ENCODE assay signal across 16 cellular contexts in the genomic region with DNA sequence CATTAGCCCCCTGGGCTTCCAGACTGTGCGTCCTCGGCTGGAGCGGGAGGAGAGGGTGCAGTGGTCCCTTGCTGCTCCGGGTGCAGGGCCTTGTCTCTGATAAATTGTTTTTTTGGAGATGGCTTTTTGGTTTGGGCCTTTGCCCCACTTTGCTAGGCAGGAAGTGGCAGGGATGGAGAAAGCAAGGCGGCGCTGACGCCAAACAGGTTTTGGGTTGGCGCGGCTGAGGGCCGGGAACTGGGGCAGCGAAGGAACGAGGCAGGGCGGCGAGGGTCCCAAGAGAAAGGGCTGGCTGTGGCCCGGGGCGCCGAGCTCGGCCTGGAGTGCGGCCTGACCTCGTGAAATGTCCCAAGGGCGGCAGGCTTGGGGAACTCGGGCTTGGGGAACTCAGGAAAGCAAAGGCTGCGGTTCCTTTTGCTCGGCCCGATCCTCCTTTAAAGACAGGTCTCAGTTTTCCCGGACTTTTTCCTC. TPM values are rescaled to one million over a fixed set of nuclear protein-coding genes. Genes with fewer than 3 reads are reported as not detected.
DNase-seq lines count a peak whose midpoint lies in the region; ATAC-seq, FAIRE-seq and TF ChIP-seq lines count a peak whose summit lies in the region.
"Had no signal": no experiment of that assay in that cellular context is flagged by ENCODE, and none has a peak within 500 bp of the region (broad histone marks: within the 10 kb centered on the region; RNA-seq: fewer than 3 reads in every experiment).

No MANE protein-coding gene starts in this region.

- WGBS in HUES64 = 1% methylated on average over 26 of the region's 26 CpGs

- H3K4me2 ChIP-seq in neural cell (ENCODE audit: low read length) = no peak overlapping the region

- H3K4me1 ChIP-seq in ES-I3 (ENCODE audit: insufficient read depth, low read length) = peaks cover under 1% of the 10 kb centered on the region
- H3K4me1 ChIP-seq in HUES64 (ENCODE audit: insufficient read depth, low read length) = peaks cover 18% of the 10 kb centered on the region; the same call in 1 of the 2 replicates

- no peak for TF ChIP-seq CTCF in dorsolateral prefrontal cortex (IDR thresholded peaks at IDR 0.05 in 54 of 56, conservative IDR thresholded peaks at IDR 0.05 in 2 of 56; ENCODE audit: low read depth in 1 of 56, partially characterized antibody in 56 of 56)
- TF ChIP-seq CTCF in neural cell (IDR thresholded peaks at IDR 0.05; ENCODE audit: poor library complexity, severe bottlenecking) = no peak

- H3K27ac ChIP-seq in HUES64 (ENCODE audit: low read depth, low read length) (no peak overlapping the region), dorsolateral prefrontal cortex (peak overlapping the region in 56 of 59 donors; percentile 29 to 91 (median 72)), neural cell (ENCODE audit: low read length) (no peak overlapping the region)
- H3K27ac ChIP-seq: sigmoid colon had no signal

- peaks cover 92% of the 10 kb centered on the region for H3K79me2 ChIP-seq in neural cell (replicated peaks; ENCODE audit: insufficient read depth, low read length)

- H3K9me3 ChIP-seq in ES-I3 (ENCODE audit: control insufficient read depth, insufficient read depth, low read length) (no peaks in the 10 kb centered on the region), HUES64 (ENCODE audit: insufficient read depth, low read depth, low read length) (no peaks in the 10 kb centered on the region), neural cell (ENCODE audit: low read length) (no peaks in the 10 kb centered on the region)
- H3K9me3 ChIP-seq: sigmoid colon had no signal

- H3F3A ChIP-seq in neural cell (ENCODE audit: insufficient read depth, low read length, poor library complexity, severe bottlenecking) = no peaks in the 10 kb centered on the region

- no peaks in the 10 kb centered on the region for H4K20me1 ChIP-seq in neural cell (ENCODE audit: insufficient read depth)

- no peak for TF ChIP-seq RAD21 in neural cell (conservative IDR thresholded peaks at IDR 0.05)

- no peak for FAIRE-seq in RCC 7860 (lab: Jason Lieb, UNC)
- FAIRE-seq: GM12892 had no signal

- no peak for ATAC-seq in HG02759 (IDR thresholded peaks at IDR 0.05; ENCODE audit: unreplicated experiment)

- H3K4me3 ChIP-seq in HUES64 (ENCODE audit: low read length) (peak overlapping the region; percentile 26; the same call in 1 of the 2 replicates), dorsolateral prefrontal cortex (peak overlapping the region in 56 of 59 donors; percentile 14 to 73 (median 61)), neural cell (ENCODE audit: low read length) (peak overlapping the region; percentile 53)
- H3K4me3 ChIP-seq: sigmoid colon had no signal

- H3K9ac ChIP-seq in ES-I3 (ENCODE audit: low read depth, low read length) = peak overlapping the region; percentile 16; the same call in 1 of the 2 replicates
- H3K9ac ChIP-seq in HUES64 (ENCODE audit: low read depth, low read length) = no peak overlapping the region
- H3K9ac ChIP-seq in neural cell (ENCODE audit: low read length) = no peak overlapping the region

- TF ChIP-seq EP300 in neural cell (conservative IDR thresholded peaks at IDR 0.05; ENCODE audit: poor library complexity, severe bottlenecking) = no peak

- H3K9me2 ChIP-seq in neural cell (ENCODE audit: insufficient read depth, low read length) = no peaks in the 10 kb centered on the region

- intact Hi-C loops in dorsolateral prefrontal cortex (cut with DNase I) = no loop called here

- peaks cover 99% of the 10 kb centered on the region for H3K27me3 ChIP-seq in HUES64 (ENCODE audit: insufficient read depth, low read length)
- H3K27me3 ChIP-seq in dorsolateral prefrontal cortex = peaks cover 0 to 100% (median 74%) of the 10 kb centered on the region in 45 donors
- peaks cover 77% of the 10 kb centered on the region for H3K27me3 ChIP-seq in neural cell (ENCODE audit: insufficient read depth, low read depth, low read length)

- no peak overlapping the region for H2AFZ ChIP-seq in neural cell (ENCODE audit: low read depth, low read length)

- no peaks in the 10 kb centered on the region for H3K36me3 ChIP-seq in ES-I3 (ENCODE audit: insufficient read depth, low read length)
- no peaks in the 10 kb centered on the region for H3K36me3 ChIP-seq in HUES64 (ENCODE audit: insufficient read depth, low read length)
- no peaks in the 10 kb centered on the region for H3K36me3 ChIP-seq in neural cell (ENCODE audit: insufficient read depth, low read length)
- H3K36me3 ChIP-seq: sigmoid colon had no signal

- DNase-seq in dorsolateral prefrontal cortex (peak in 1 of 10 donors; percentile 18), NOMO-1 treated with DMSO at 0.1 percent for 48 hours (lab: John Stamatoyannopoulos, UW; ENCODE audit: unreplicated experiment) (no peak), RCC 7860 (ENCODE audit: low spot score) (no peak), CD1c-positive myeloid dendritic cell (ENCODE audit: extremely low spot score) (no peak)
- DNase-seq: activated B cell treated with CpG ODN at 0.5 μM for 24 hours; CD4-positive, CD25-positive, alpha-beta regulatory T cell; foreskin melanocyte; NCI-H774; occipital lobe; sigmoid colon; stimulated activated CD4-positive, alpha-beta T cell treated with anti-CD3 and anti-CD28 coated beads, Interleukin-2, amount 100 ng/mL, for 24 hours had no signal

TF ChIP-seq in neural cell, 6 proteins besides CTCF, POLR2A, EP300 and RAD21:
- peak; percentile 34 for TF ChIP-seq EZH2 (IDR thresholded peaks at IDR 0.05; ENCODE audit: borderline replicate concordance, insufficient read depth, low read length, poor library complexity, severe bottlenecking)
- TF ChIP-seq, protein P1, sequence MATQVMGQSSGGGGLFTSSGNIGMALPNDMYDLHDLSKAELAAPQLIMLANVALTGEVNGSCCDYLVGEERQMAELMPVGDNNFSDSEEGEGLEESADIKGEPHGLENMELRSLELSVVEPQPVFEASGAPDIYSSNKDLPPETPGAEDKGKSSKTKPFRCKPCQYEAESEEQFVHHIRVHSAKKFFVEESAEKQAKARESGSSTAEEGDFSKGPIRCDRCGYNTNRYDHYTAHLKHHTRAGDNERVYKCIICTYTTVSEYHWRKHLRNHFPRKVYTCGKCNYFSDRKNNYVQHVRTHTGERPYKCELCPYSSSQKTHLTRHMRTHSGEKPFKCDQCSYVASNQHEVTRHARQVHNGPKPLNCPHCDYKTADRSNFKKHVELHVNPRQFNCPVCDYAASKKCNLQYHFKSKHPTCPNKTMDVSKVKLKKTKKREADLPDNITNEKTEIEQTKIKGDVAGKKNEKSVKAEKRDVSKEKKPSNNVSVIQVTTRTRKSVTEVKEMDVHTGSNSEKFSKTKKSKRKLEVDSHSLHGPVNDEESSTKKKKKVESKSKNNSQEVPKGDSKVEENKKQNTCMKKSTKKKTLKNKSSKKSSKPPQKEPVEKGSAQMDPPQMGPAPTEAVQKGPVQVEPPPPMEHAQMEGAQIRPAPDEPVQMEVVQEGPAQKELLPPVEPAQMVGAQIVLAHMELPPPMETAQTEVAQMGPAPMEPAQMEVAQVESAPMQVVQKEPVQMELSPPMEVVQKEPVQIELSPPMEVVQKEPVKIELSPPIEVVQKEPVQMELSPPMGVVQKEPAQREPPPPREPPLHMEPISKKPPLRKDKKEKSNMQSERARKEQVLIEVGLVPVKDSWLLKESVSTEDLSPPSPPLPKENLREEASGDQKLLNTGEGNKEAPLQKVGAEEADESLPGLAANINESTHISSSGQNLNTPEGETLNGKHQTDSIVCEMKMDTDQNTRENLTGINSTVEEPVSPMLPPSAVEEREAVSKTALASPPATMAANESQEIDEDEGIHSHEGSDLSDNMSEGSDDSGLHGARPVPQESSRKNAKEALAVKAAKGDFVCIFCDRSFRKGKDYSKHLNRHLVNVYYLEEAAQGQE (IDR thresholded peaks at IDR 0.05; ENCODE audit: borderline replicate concordance) = no peak

RNA-seq across cellular contexts. Expression of a gene that starts 4.1 kb away (rescaled TPM):
- polyA plus RNA-seq in HUES64 (2013, experiment 1 of 2) = 0.95 TPM
- 0.89 TPM for polyA plus RNA-seq in HUES64 (2013, experiment 2 of 2)
- total RNA-seq in dorsolateral prefrontal cortex = 100 to 1,000 TPM in 8 of 120 experiments, 10 to 100 TPM in 112; 23.2 to 211 (median 64.6) TPM
- 2.6 and 3.6 TPM in 2 replicates for polyA plus RNA-seq in neural cell
- 7.2 and 9.0 TPM in 2 replicates for polyA minus RNA-seq in neural cell
- total RNA-seq: activated B cell treated with CpG ODN at 0.5 μM for 24 hours; CD4-positive, CD25-positive, alpha-beta regulatory T cell had no signal
- polyA plus RNA-seq: CD4-positive, CD25-positive, alpha-beta regulatory T cell; sigmoid colon had no signal

Comparison
In these comparisons a context has a peak if more than half of its experiments do, and no peak if none do; other contexts are left out.
1. H3K27ac ChIP-seq: peak in dorsolateral prefrontal cortex (56 of 59); none in HUES64 (single experiment) and neural cell (single experiment).
2. Peak in every context shown above with its lines, with median percentiles within 50 percentile points of each other: H3K4me3 ChIP-seq.